8 cellular contexts compared by ENCODE assay signal in genomic region chr19:29663861-29664752, GRCh38. TPM values are rescaled to one million over a fixed set of nuclear protein-coding genes. Genes with fewer than 3 reads are reported as not detected.
DNase-seq lines count a peak whose midpoint lies in the region; ATAC-seq, FAIRE-seq and TF ChIP-seq lines count a peak whose summit lies in the region.

No MANE protein-coding gene starts in this region.

- peaks cover 63% of the 10 kb centered on the region for H3K4me1 ChIP-seq in adipocyte (ENCODE audit: control insufficient read depth, insufficient read depth, low read length)
- peaks cover 33 to 53% (median 42%) of the 10 kb centered on the region in 4 donors for H3K4me1 ChIP-seq in upper lobe of left lung

- DNase-seq in activated naive CD4-positive, alpha-beta T cell treated with anti-CD3 and anti-CD28 coated beads, Interleukin-2, amount 50 U/mL, for 16 hours: no peak
- peak; percentile 21 for DNase-seq in adipocyte (ENCODE audit: low read depth)
- DNase-seq in memory B cell (ENCODE audit: low spot score in 2 of 2): no peak
- peak in 1 of 2 donors; percentile 17 for DNase-seq in upper lobe of left lung
- DNase-seq in cerebellum (ENCODE audit: low spot score): no peak
- no peak for DNase-seq in NCI-H2227 treated with DMSO at 0.1 percent for 48 hours (lab: John Stamatoyannopoulos, UW)
- DNase-seq in frontal cortex (ENCODE audit: low spot score in 2 of 2): no peak

- 93 to 94% methylated on average over 18 to 19 of the region's 19 CpGs for WGBS in upper lobe of left lung, 2 donors

- H3K9me3 Mint-ChIP-seq in activated naive CD4-positive, alpha-beta T cell treated with anti-CD3 and anti-CD28 coated beads, Interleukin-2, amount 50 U/mL, for 24 hours: no peaks in the 10 kb centered on the region
- H3K9me3 Mint-ChIP-seq in memory B cell: no peaks in the 10 kb centered on the region

- no peak for TF ChIP-seq EP300 in upper lobe of left lung (IDR thresholded peaks at IDR 0.05)

- peak overlapping the region; percentile 81 for H3K4me3 Mint-ChIP-seq in activated naive CD4-positive, alpha-beta T cell treated with anti-CD3 and anti-CD28 coated beads, Interleukin-2, amount 50 U/mL, for 24 hours
- H3K4me3 Mint-ChIP-seq in memory B cell: peak overlapping the region; percentile 67

- no peaks in the 10 kb centered on the region for H3K27me3 ChIP-seq in adipocyte (replicated peaks; ENCODE audit: control insufficient read depth, insufficient read depth, low read length)
- no peaks in the 10 kb centered on the region for H3K27me3 ChIP-seq in upper lobe of left lung

- H3K4me1 Mint-ChIP-seq in activated naive CD4-positive, alpha-beta T cell treated with anti-CD3 and anti-CD28 coated beads, Interleukin-2, amount 50 U/mL, for 24 hours: peaks cover 60% of the 10 kb centered on the region
- H3K4me1 Mint-ChIP-seq in memory B cell: peaks cover 13% of the 10 kb centered on the region

- H3K27me3 Mint-ChIP-seq in activated naive CD4-positive, alpha-beta T cell treated with anti-CD3 and anti-CD28 coated beads, Interleukin-2, amount 50 U/mL, for 24 hours: no peaks in the 10 kb centered on the region
- H3K27me3 Mint-ChIP-seq in memory B cell: no peaks in the 10 kb centered on the region

- no peaks in the 10 kb centered on the region for H3K36me3 Mint-ChIP-seq in activated naive CD4-positive, alpha-beta T cell treated with anti-CD3 and anti-CD28 coated beads, Interleukin-2, amount 50 U/mL, for 24 hours
- no peaks in the 10 kb centered on the region for H3K36me3 Mint-ChIP-seq in memory B cell

- H3K9me3 ChIP-seq in adipocyte (ENCODE audit: control insufficient read depth, low read length): no peaks in the 10 kb centered on the region
- H3K9me3 ChIP-seq in upper lobe of left lung: no peaks in the 10 kb centered on the region

- no peak for FAIRE-seq in frontal cortex (lab: Jason Lieb, UNC)

- H3K36me3 ChIP-seq in adipocyte (ENCODE audit: control insufficient read depth, insufficient read depth, low read length, severe bottlenecking) (no peaks in the 10 kb centered on the region), upper lobe of left lung (no peaks in the 10 kb centered on the region)

- TF ChIP-seq POLR2A in upper lobe of left lung (IDR thresholded peaks at IDR 0.05): no peak

- H3K9ac ChIP-seq in adipocyte (ENCODE audit: low read length): peak overlapping the region; percentile 95

- H3K27ac ChIP-seq in upper lobe of left lung: peak overlapping the region in 3 of 4 donors; percentile 82 to 91 (median 87)

- H3K27ac Mint-ChIP-seq in activated naive CD4-positive, alpha-beta T cell treated with anti-CD3 and anti-CD28 coated beads, Interleukin-2, amount 50 U/mL, for 24 hours: peak overlapping the region; percentile 68
- H3K27ac Mint-ChIP-seq in memory B cell: no peak overlapping the region

- TF ChIP-seq CTCF in upper lobe of left lung (IDR thresholded peaks at IDR 0.05): no peak

- ATAC-seq in memory B cell (ENCODE audit: low read depth) (no peak), upper lobe of left lung (ENCODE audit: low FRiP score in 2 of 2) (no peak)

- peak overlapping the region; percentile 82 for H3K4me3 ChIP-seq in adipocyte (ENCODE audit: low read length)
- H3K4me3 ChIP-seq in upper lobe of left lung: peak overlapping the region in 2 of 4 donors; percentile 81 to 91

RNA-seq across cellular contexts. Expression of gene PLEKHF1, which starts 1.2 kb away (rescaled TPM):
- total RNA-seq in upper lobe of left lung (10 to 100 TPM; 10.6 to 21.0 (median 14.2) TPM), cerebellum (1.5 TPM), frontal cortex (2.0 TPM)

RNA-seq across cellular contexts. Expression of gene C19orf12, which starts 51.0 kb away (rescaled TPM):
- total RNA-seq in upper lobe of left lung (10 to 100 TPM; 11.4 to 30.4 (median 21.4) TPM), cerebellum (35.3 TPM), frontal cortex (41.2 TPM)

RNA-seq across cellular contexts. Expression of gene POP4, which starts 58.0 kb away (rescaled TPM):
- total RNA-seq in upper lobe of left lung (10 to 100 TPM; 29.3 to 59.6 (median 53.8) TPM), cerebellum (24.1 TPM), frontal cortex (35.5 TPM)
